In the genomic region with DNA sequence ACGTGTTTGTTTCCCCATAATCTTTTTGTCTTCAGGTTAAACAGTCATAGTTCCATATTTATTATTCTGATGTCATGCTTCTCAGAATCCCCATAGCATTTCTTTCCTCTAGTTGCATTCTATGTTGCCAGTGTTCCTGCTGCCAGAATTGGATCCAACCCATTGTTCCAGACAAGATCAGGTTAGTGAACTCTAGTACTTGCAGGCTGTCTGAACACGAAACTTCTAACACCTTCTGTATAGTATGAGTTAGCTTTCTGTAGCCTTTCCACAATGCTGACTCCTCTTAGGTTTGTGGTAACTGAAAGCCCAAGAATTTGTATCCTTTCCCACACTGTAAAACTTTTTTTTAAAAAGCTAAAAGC, we compare ENCODE assay signal across 20 cellular contexts. TPM values are rescaled to one million over a fixed set of nuclear protein-coding genes. Genes with fewer than 3 reads are reported as not detected.
DNase-seq lines count a peak whose midpoint lies in the region; ATAC-seq and TF ChIP-seq lines count a peak whose summit lies in the region.
"Had no signal": no experiment of that assay in that cellular context is flagged by ENCODE, and none has a peak within 500 bp of the region (broad histone marks: within the 10 kb centered on the region; RNA-seq: fewer than 3 reads in every experiment).

No MANE protein-coding gene starts in this region.

- no peaks in the 10 kb centered on the region for H3K27me3 ChIP-seq in heart left ventricle
- no peaks in the 10 kb centered on the region for H3K27me3 ChIP-seq in SJSA1 (replicated peaks)
- H3K27me3 ChIP-seq in gastrocnemius medialis = no peaks in the 10 kb centered on the region
- H3K27me3 ChIP-seq: BLaER1 had no signal

- in situ Hi-C loops in gastrocnemius medialis (cut with MboI; ENCODE audit: low sequenced_read_pairs in 4 of 4) (loop anchor here in 3 of 4 donors (5.0 to 10.0 kb wide), 3 partner anchors 55 to 63 kb away; no protein-coding TSS in a partner anchor), ACHN (cut with HindIII; ENCODE audit: low pct_ligation_motif_present, low pct_unique_long_range_greater_than_20kb, low sequenced_read_pairs) (no loop called here)

- WGBS in heart left ventricle, 4 donors = 68 to 85% (median 69%) methylated on average over 2 of the region's 2 CpGs

- peaks cover 13% of the 10 kb centered on the region for H3K36me3 Mint-ChIP-seq in endothelial cell (ENCODE audit: low read depth, unreplicated experiment)
- H3K36me3 Mint-ChIP-seq: CD4-positive, CD25-positive, alpha-beta regulatory T cell; CD8-positive, alpha-beta T cell had no signal

- no peak for TF ChIP-seq POLR2A in heart left ventricle (IDR thresholded peaks at IDR 0.05)
- TF ChIP-seq POLR2A in gastrocnemius medialis (IDR thresholded peaks at IDR 0.05) = no peak

- no peak for DNase-seq in heart left ventricle
- no peak for DNase-seq in left cardiac atrium
- DNase-seq in SJSA1 (ENCODE audit: low read depth in 1 of 2, low spot score in 2 of 2) = no peak
- DNase-seq in endothelial cell (ENCODE audit: low spot score) = no peak
- no peak for DNase-seq in gastrocnemius medialis
- no peak for DNase-seq in DMS53 treated with DMSO at 0.1 percent for 48 hours (lab: John Stamatoyannopoulos, UW; ENCODE audit: unreplicated experiment)
- no peak for DNase-seq in ACHN
- DNase-seq: CD8-positive, alpha-beta T cell; DMS153; DMS79; GDM1; GOT3 had no signal

- no peak overlapping the region for H3K4me3 Mint-ChIP-seq in endothelial cell (ENCODE audit: unreplicated experiment)
- H3K4me3 Mint-ChIP-seq: B cell; CD4-positive, CD25-positive, alpha-beta regulatory T cell; CD8-positive, alpha-beta T cell had no signal

- H3K9me3 Mint-ChIP-seq in endothelial cell (ENCODE audit: unreplicated experiment) = no peaks in the 10 kb centered on the region
- H3K9me3 Mint-ChIP-seq: CD8-positive, alpha-beta T cell had no signal

- no peak overlapping the region for H3K4me3 ChIP-seq in heart left ventricle
- no peak overlapping the region for H3K4me3 ChIP-seq in SJSA1
- H3K4me3 ChIP-seq in gastrocnemius medialis = no peak overlapping the region
- H3K4me3 ChIP-seq: BLaER1, HAP-1 had no signal

- no peaks in the 10 kb centered on the region for H3K36me3 ChIP-seq in heart left ventricle
- H3K36me3 ChIP-seq in SJSA1 = no peaks in the 10 kb centered on the region
- H3K36me3 ChIP-seq in gastrocnemius medialis = no peaks in the 10 kb centered on the region
- H3K36me3 ChIP-seq: BLaER1, HAP-1 had no signal

- H3K27ac ChIP-seq in heart left ventricle (peak overlapping the region in 3 of 12 donors; percentile 0 to 50 (median 4)), SJSA1 (peak overlapping the region; percentile 34; the same call in 1 of the 2 replicates), gastrocnemius medialis (peak overlapping the region in 2 of 4 donors; percentile 13 to 42)
- H3K27ac ChIP-seq: 22Rv1, BLaER1, C4-2B had no signal

- peaks cover 72% of the 10 kb centered on the region for H3K4me1 Mint-ChIP-seq in endothelial cell (ENCODE audit: unreplicated experiment)
- H3K4me1 Mint-ChIP-seq: CD4-positive, CD25-positive, alpha-beta regulatory T cell had no signal

- ATAC-seq in heart left ventricle (peak in 3 of 4 donors; percentile 36 to 60 (median 60)), left cardiac atrium (no peak), gastrocnemius medialis (peak; percentile 43 to 83), HG03565 (IDR thresholded peaks at IDR 0.05; ENCODE audit: unreplicated experiment) (no peak)
- ATAC-seq: CD8-positive, alpha-beta T cell had no signal

- peaks cover 0 to 63% (median 34%) of the 10 kb centered on the region in 12 donors for H3K4me1 ChIP-seq in heart left ventricle
- peaks cover 63% of the 10 kb centered on the region for H3K4me1 ChIP-seq in SJSA1 (replicated peaks)
- H3K4me1 ChIP-seq in gastrocnemius medialis = peaks cover 10 to 34% of the 10 kb centered on the region in 2 donors
- H3K4me1 ChIP-seq: Caco-2, HAP-1 had no signal

- intact Hi-C loops in heart left ventricle (cut with DNase I) = loop anchor here (1.0 to 5.0 kb wide), 8 partner anchors 47 to 203 kb away; partner anchors contain the start of gene KALRN (in 9 of the 10)
- intact Hi-C loops in left cardiac atrium (cut with DNase I) = loop anchor here (5.0 to 10.0 kb wide), 3 partner anchors 63 to 205 kb away; no protein-coding TSS in a partner anchor
- intact Hi-C loops in gastrocnemius medialis (cut with DNase I; ENCODE audit: low total_unique reads) = loop anchor here (1.0 to 5.0 kb wide), 3 partner anchors 47 to 167 kb away; partner anchors contain the start of gene KALRN

- H3K27me3 Mint-ChIP-seq in endothelial cell (ENCODE audit: unreplicated experiment) = peaks cover 4% of the 10 kb centered on the region

- no peak for TF ChIP-seq CTCF in heart left ventricle (IDR thresholded peaks at IDR 0.05)
- TF ChIP-seq CTCF in endothelial cell (IDR thresholded peaks at IDR 0.05; ENCODE audit: unreplicated experiment) = no peak
- TF ChIP-seq CTCF in gastrocnemius medialis (IDR thresholded peaks at IDR 0.05 in 4 of 5, conservative IDR thresholded peaks at IDR 0.05 in 1 of 5) = no peak

- peak overlapping the region; percentile 49 for H3K27ac Mint-ChIP-seq in endothelial cell (ENCODE audit: unreplicated experiment)
- H3K27ac Mint-ChIP-seq: B cell; CD4-positive, CD25-positive, alpha-beta regulatory T cell; CD8-positive, alpha-beta T cell had no signal

- H3K9me3 ChIP-seq in heart left ventricle (no peaks in the 10 kb centered on the region), SJSA1 (replicated peaks) (no peaks in the 10 kb centered on the region), gastrocnemius medialis (no peaks in the 10 kb centered on the region)
- H3K9me3 ChIP-seq: BLaER1, Caco-2, HAP-1 had no signal

RNA-seq across cellular contexts. Expression of gene KALRN, which starts 46.7 kb away (rescaled TPM):
- total RNA-seq in heart left ventricle (100 to 1,000 TPM in 1 of 9 donors, 10 to 100 TPM in 8; 54.6 to 118 (median 77.1) TPM), left cardiac atrium (10 to 100 TPM; 28.0 to 40.5 TPM), endothelial cell (ENCODE audit: unreplicated experiment) (250 TPM), gastrocnemius medialis (10 to 100 TPM; 25.4 to 47.0 (median 30.7) TPM)
- polyA plus RNA-seq in heart left ventricle = 10 to 100 TPM; 20.0 to 25.5 TPM
- total RNA-seq in SJSA1 (2014; rRNA removed; shearing (Covaris generic)) = 19.6 and 25.4 TPM in 2 replicates
- total RNA-seq: B cell had no signal

Comparison
In these comparisons a context has a peak if more than half of its experiments do, and no peak if none do; other contexts are left out.
1. ATAC-seq: peak in heart left ventricle (3 of 4) and gastrocnemius medialis (2 of 2); none in left cardiac atrium (0 of 2) and HG03565 (single experiment).